ENCODE assay signal across 11 cellular contexts in the genomic region with DNA sequence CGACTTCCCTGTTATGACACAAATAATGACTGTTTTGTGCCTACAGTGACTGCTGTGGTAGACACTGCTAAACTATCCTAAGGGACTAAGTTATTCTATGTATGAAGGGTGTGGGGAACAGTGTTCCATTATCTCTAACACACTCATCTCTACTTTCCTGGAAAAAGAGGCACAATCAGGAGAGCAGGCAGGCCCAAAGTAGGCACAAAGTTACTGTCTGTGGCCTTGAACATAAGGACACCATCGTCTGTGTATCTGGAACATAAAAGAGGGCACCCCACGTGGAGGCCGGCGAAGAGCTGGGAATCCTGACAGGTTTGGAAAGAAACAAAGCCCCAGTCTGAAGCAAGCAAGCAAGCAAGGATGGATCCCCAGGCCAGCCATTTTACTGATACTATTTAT. TPM values are rescaled to one million over a fixed set of nuclear protein-coding genes. Genes with fewer than 3 reads are reported as not detected.
DNase-seq lines count a peak whose midpoint lies in the region; TF ChIP-seq lines count a peak whose summit lies in the region.
"Had no signal": no experiment of that assay in that cellular context is flagged by ENCODE, and none has a peak within 500 bp of the region (broad histone marks: within the 10 kb centered on the region; RNA-seq: fewer than 3 reads in every experiment).

No MANE protein-coding gene starts in this region.

- peak overlapping the region; percentile 4 for H3K9ac ChIP-seq in skeletal muscle satellite cell (ENCODE audit: low read depth, low read length)

- H3K9me3 ChIP-seq in skeletal muscle satellite cell (replicated peaks; ENCODE audit: low read length) = no peaks in the 10 kb centered on the region

- peaks cover 19% of the 10 kb centered on the region for H3K4me1 ChIP-seq in skeletal muscle satellite cell (ENCODE audit: control insufficient read depth, insufficient read depth, low read length)

- peaks cover 22% of the 10 kb centered on the region for H3K36me3 ChIP-seq in skeletal muscle satellite cell (ENCODE audit: insufficient read depth, low read length)

- TF ChIP-seq POLR2A in erythroblast (IDR thresholded peaks at IDR 0.05; ENCODE audit: low read length) = peak; percentile 48

- H3K4me3 ChIP-seq in skeletal muscle satellite cell (ENCODE audit: low read length) = peak overlapping the region; percentile 99

- peak overlapping the region; percentile 99 for H3K4me2 ChIP-seq in skeletal muscle satellite cell (ENCODE audit: low read length)

- DNase-seq in activated CD8-positive, alpha-beta memory T cell treated with anti-CD3 and anti-CD28 coated beads for 24 hours = peak; percentile 40
- DNase-seq in activated CD8-positive, alpha-beta memory T cell treated with anti-CD3 and anti-CD28 coated beads, Interleukin-2, amount 50 U/mL, for 4 hours = no peak
- DNase-seq in SK-N-DZ (ENCODE audit: low spot score) (peak; percentile 16), erythroblast (lab: John Stamatoyannopoulos, UW) (peak; percentile 56 to 59), NCI-H345 treated with DMSO at 0.1 percent for 48 hours (lab: John Stamatoyannopoulos, UW; ENCODE audit: unreplicated experiment) (no peak), SKM-1 treated with dmso at 0.1 percent for 144 hours (lab: John Stamatoyannopoulos, UW; ENCODE audit: unreplicated experiment) (no peak)
- DNase-seq in stimulated activated CD4-positive, alpha-beta T cell treated with anti-CD3 and anti-CD28 coated beads, Interleukin-12 subunit alpha, Interleukin-12 subunit beta, amount 100 ng/mL, for 4 hours = no peak
- DNase-seq: NCI-H1092 treated with DMSO at 0.1 percent for 48 hours had no signal

- H3K27me3 ChIP-seq in skeletal muscle satellite cell (ENCODE audit: control insufficient read depth, insufficient read depth, low read length) = no peaks in the 10 kb centered on the region

RNA-seq across cellular contexts. Expression of a gene that starts 1.5 kb away (rescaled TPM):
- polyA plus RNA-seq in SK-N-DZ (2014; cell fraction: cytosol; rRNA removed) = 39.3 and 40.4 TPM in 2 replicates
- 194 and 278 TPM in 2 replicates for polyA plus RNA-seq in SK-N-DZ (2014; cell fraction: nucleus; rRNA removed)
- total RNA-seq in skeletal muscle satellite cell (2012; rRNA removed) = 9.4 and 10.9 TPM in 2 replicates

RNA-seq across cellular contexts. Expression of a gene that starts 15.4 kb away (rescaled TPM):
- not detected in 2 replicates for polyA plus RNA-seq in SK-N-DZ (2014; cell fraction: cytosol; rRNA removed)
- not detected in 2 replicates for polyA plus RNA-seq in SK-N-DZ (2014; cell fraction: nucleus; rRNA removed)
- total RNA-seq in skeletal muscle satellite cell (2012; rRNA removed) = not detected in 2 replicates
- total RNA-seq: chondrocyte; T-helper 2 cell treated with Interferon-gamma antibody and Interleukin-4, amounts not matched to agents 100 ng/mL and 5 ng/mL, for 36 hours had no signal

RNA-seq across cellular contexts. Expression of a gene that starts 36.7 kb away (rescaled TPM):
- not detected in 2 replicates for polyA plus RNA-seq in SK-N-DZ (2014; cell fraction: cytosol; rRNA removed)
- not detected in 2 replicates for polyA plus RNA-seq in SK-N-DZ (2014; cell fraction: nucleus; rRNA removed)
- total RNA-seq in skeletal muscle satellite cell (2012; rRNA removed) = not detected in 2 replicates
- total RNA-seq: chondrocyte; T-helper 2 cell treated with Interferon-gamma antibody and Interleukin-4, amounts not matched to agents 100 ng/mL and 5 ng/mL, for 36 hours had no signal

Comparison
In these comparisons a context has a peak if more than half of its experiments do, and no peak if none do; other contexts are left out.
1. DNase-seq: peak in activated CD8-positive, alpha-beta memory T cell treated with anti-CD3 and anti-CD28 coated beads for 24 hours (single experiment), SK-N-DZ (single experiment) and erythroblast (2 of 2); none in activated CD8-positive, alpha-beta memory T cell treated with anti-CD3 and anti-CD28 coated beads, Interleukin-2, amount 50 U/mL, for 4 hours (single experiment), NCI-H345 treated with DMSO at 0.1 percent for 48 hours (single experiment), SKM-1 treated with dmso at 0.1 percent for 144 hours (single experiment) and stimulated activated CD4-positive, alpha-beta T cell treated with anti-CD3 and anti-CD28 coated beads, Interleukin-12 subunit alpha, Interleukin-12 subunit beta, amount 100 ng/mL, for 4 hours (single experiment).